In the genomic region with DNA sequence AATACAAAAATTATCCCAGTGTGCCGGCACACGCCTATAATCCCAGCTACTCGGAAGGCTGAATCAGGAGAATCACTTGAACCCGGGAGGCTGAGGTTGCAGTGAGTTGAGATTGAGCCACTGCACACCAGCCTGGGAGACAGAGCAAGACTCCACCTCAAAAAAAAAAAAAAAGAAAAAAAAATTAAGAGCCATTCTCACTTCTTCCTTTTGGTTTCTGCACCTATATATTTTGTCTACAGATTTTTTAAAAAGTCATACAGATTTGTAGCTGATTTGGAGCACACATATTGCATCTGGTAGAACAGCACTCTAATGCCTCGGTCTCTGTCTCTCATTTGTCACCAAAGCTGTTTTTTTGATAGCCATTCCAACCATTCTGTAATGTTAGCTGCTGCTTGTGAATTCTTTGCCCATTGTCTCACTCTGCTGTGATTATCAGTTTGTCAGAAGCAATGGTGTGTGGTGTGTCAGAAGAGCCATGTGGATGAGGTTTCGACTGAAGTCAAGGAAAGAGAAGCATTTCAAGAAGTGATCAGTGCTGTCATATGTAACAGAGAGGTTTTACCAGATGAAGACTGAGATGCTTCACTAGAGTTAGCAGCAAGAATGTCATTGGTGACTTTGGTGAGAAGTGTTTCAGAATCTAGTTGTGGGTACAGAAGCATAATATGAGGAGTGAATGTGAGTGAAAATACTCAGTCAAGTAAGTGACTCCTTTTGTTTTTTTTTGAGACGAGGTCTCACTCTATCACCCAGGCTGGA, we compare ENCODE assay signal across 12 cellular contexts. TPM values are rescaled to one million over a fixed set of nuclear protein-coding genes. Genes with fewer than 3 reads are reported as not detected.
A peak's percentile ranks its signal among the peaks of the same experiment; 100 is the strongest.
DNase-seq lines count a peak whose midpoint lies in the region; ATAC-seq and TF ChIP-seq lines count a peak whose summit lies in the region.
"Had no signal": no experiment of that assay in that cellular context is flagged by ENCODE, and none has a peak within 500 bp of the region (broad histone marks: within the 10 kb centered on the region; RNA-seq: fewer than 3 reads in every experiment).

No MANE protein-coding gene starts in this region.

- H3K36me3 ChIP-seq in OCI-LY3 (replicated peaks; ENCODE audit: low read depth, low read length) = peaks cover 15% of the 10 kb centered on the region
- H3K36me3 ChIP-seq in SJCRH30 = peaks cover 3% of the 10 kb centered on the region; the same call in 1 of the 2 replicates
- H3K36me3 ChIP-seq: right lobe of liver, upper lobe of left lung had no signal

- ATAC-seq in GM18505 (IDR thresholded peaks at IDR 0.05; ENCODE audit: unreplicated experiment) (peak; percentile 79), GM21367 (IDR thresholded peaks at IDR 0.05; ENCODE audit: unreplicated experiment) (peak; percentile 64), HG02852 (IDR thresholded peaks at IDR 0.05; ENCODE audit: unreplicated experiment) (peak; percentile 81), HG03139 (IDR thresholded peaks at IDR 0.05; ENCODE audit: unreplicated experiment) (no peak), HG03108 (IDR thresholded peaks at IDR 0.05; ENCODE audit: unreplicated experiment) (no peak)
- ATAC-seq: right lobe of liver; stimulated activated effector memory CD8-positive, alpha-beta T cell treated with anti-CD3 and anti-CD28 coated beads, Interleukin-12 subunit alpha, Interleukin-12 subunit beta, amount 100 ng/mL, for 72 hours had no signal

- peak overlapping the region; percentile 94 for H3K4me2 ChIP-seq in OCI-LY3 (ENCODE audit: low read length)

- H3K9ac ChIP-seq in OCI-LY3 (ENCODE audit: low read length) = peak overlapping the region; percentile 59

- DNase-seq in SJCRH30 (no peak), NCI-H524 treated with DMSO at 0.1 percent for 48 hours (lab: John Stamatoyannopoulos, UW) (no peak)
- DNase-seq: right lobe of liver; stimulated activated CD4-positive, alpha-beta T cell treated with anti-CD3 and anti-CD28 coated beads, Interleukin-4, amount 100 ng/mL, for 4 hours; upper lobe of left lung had no signal

- H3K9me3 ChIP-seq in OCI-LY3 (ENCODE audit: insufficient read depth, low read length) (no peaks in the 10 kb centered on the region), SJCRH30 (replicated peaks) (no peaks in the 10 kb centered on the region)
- H3K9me3 ChIP-seq: right lobe of liver, upper lobe of left lung had no signal

- no peak for TF ChIP-seq POLR2A in GM18505 (IDR thresholded peaks at IDR 0.05; ENCODE audit: borderline replicate concordance, extremely low read depth, insufficient read depth, insufficient read length)

- no peaks in the 10 kb centered on the region for H3K79me2 ChIP-seq in OCI-LY3 (ENCODE audit: low read length)

- TF ChIP-seq CTCF in OCI-LY3 (IDR thresholded peaks at IDR 0.05; ENCODE audit: low read depth, low read length) = no peak

- H2AFZ ChIP-seq in OCI-LY3 (ENCODE audit: low read depth, low read length) = peak overlapping the region; percentile 12; the same call in 1 of the 2 replicates

- H3K27me3 ChIP-seq in OCI-LY3 (ENCODE audit: low read depth, low read length) = no peaks in the 10 kb centered on the region
- H3K27me3 ChIP-seq in SJCRH30 = no peaks in the 10 kb centered on the region
- H3K27me3 ChIP-seq: right lobe of liver, upper lobe of left lung had no signal

- H3K27ac ChIP-seq in OCI-LY3 (ENCODE audit: low read length) (peak overlapping the region; percentile 97), SJCRH30 (no peak overlapping the region)
- H3K27ac ChIP-seq: right lobe of liver, upper lobe of left lung had no signal

- H3K4me1 ChIP-seq in OCI-LY3 (ENCODE audit: low read length) (peaks cover 44% of the 10 kb centered on the region), SJCRH30 (peaks cover 11% of the 10 kb centered on the region; the same call in 1 of the 2 replicates)
- H3K4me1 ChIP-seq: right lobe of liver, upper lobe of left lung had no signal

- H3K4me3 ChIP-seq in OCI-LY3 (ENCODE audit: low read length) (peak overlapping the region; percentile 66), SJCRH30 (no peak overlapping the region)
- H3K4me3 ChIP-seq: right lobe of liver, upper lobe of left lung had no signal

- H4K20me1 ChIP-seq in OCI-LY3 (ENCODE audit: insufficient read depth, low read length) = no peaks in the 10 kb centered on the region

RNA-seq across cellular contexts. Expression of a gene that starts 8.7 kb away (rescaled TPM):
- total RNA-seq in SJCRH30 (2014; rRNA removed; shearing (Covaris generic)) = 154 and 178 TPM in 2 replicates

Comparison
In these comparisons a context has a peak if more than half of its experiments do, and no peak if none do; other contexts are left out.
1. ATAC-seq: peak in GM18505 (single experiment), GM21367 (single experiment) and HG02852 (single experiment); none in HG03139 (single experiment) and HG03108 (single experiment).